8 cellular contexts compared by ENCODE assay signal in the genomic region with DNA sequence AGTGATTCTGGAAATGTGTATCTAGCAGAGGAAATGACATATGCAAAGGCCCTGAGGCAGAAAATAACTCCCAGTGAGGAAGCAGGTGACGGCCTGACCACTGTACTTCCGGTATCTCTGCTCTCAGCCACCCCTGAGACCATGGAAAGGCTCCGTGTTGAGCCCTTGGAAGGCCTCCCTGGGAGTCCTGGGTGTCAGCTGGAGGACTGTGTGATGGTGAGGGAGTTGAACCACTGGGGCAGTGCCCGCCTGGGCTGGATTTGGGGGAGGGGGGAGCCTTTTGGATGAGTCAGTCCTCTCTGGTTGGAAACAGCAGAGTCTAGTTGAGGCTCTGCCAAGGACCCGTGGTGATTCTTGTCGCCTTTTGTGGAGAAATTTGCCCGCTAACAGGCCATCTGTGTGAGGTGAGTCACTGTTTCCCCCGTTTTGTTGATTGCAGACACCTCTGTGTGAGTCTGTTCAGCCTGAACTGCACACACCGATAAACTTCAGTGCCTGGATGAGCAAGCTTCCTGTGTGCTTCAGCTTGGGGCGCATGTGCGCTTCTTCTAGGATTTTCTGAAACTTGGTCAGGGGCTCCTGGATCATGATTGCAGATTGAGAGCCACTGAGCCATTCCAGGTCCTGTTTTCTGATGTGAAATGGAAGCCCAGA.
DNase-seq lines count a peak whose midpoint lies in the region; ATAC-seq, FAIRE-seq and TF ChIP-seq lines count a peak whose summit lies in the region.

No MANE protein-coding gene starts in this region.

- peak overlapping the region; percentile 100 for H3K27ac Mint-ChIP-seq in activated CD4-positive, alpha-beta memory T cell treated with anti-CD3 and anti-CD28 coated beads, Interleukin-2, amount 10 ng/mL, durations not matched to agents 7 days and 5 days

- DNase-seq in NCI-H2171 (lab: John Stamatoyannopoulos, UW) (peak; percentile 10), endothelial cell of umbilical vein (ENCODE audit: low read depth, low spot score) (peak; percentile 99), omental fat pad (ENCODE audit: low spot score) (peak; percentile 56), transverse colon (peak; percentile 72), NCI-H146 treated with DMSO at 0.1 percent for 48 hours (lab: John Stamatoyannopoulos, UW; ENCODE audit: unreplicated experiment) (no peak)
- peak; percentile 92 for DNase-seq in activated CD4-positive, alpha-beta memory T cell treated with anti-CD3 and anti-CD28 coated beads, Interleukin-2, amount 10 ng/mL, durations not matched to agents 7 days and 5 days

- TF ChIP-seq EP300 in transverse colon (IDR thresholded peaks at IDR 0.05; ENCODE audit: low read depth) = no peak

- H3K9me3 ChIP-seq in endothelial cell of umbilical vein (replicated peaks; ENCODE audit: control insufficient read depth, insufficient read depth, low read length) (no peaks in the 10 kb centered on the region), transverse colon (no peaks in the 10 kb centered on the region)

- H3K79me2 ChIP-seq in endothelial cell of umbilical vein (ENCODE audit: control insufficient read depth, insufficient read depth, low read length) = peaks cover 3% of the 10 kb centered on the region

- CTCF ChIA-PET in activated CD4-positive, alpha-beta memory T cell treated with anti-CD3 and anti-CD28 coated beads, Interleukin-2, amount 10 ng/mL, durations not matched to agents 7 days and 5 days (lab: Charles Lee) = interaction anchor here (0.9 to 3.7 kb wide), 12 partner anchors 8 to 215 kb away, joined by 3 to 42 read pairs (median 4); a partner anchor contains a TSS
- CTCF ChIA-PET in endothelial cell of umbilical vein (lab: Charles Lee) = interaction anchor here (0.9 to 2.4 kb wide), 11 partner anchors 10 to 107 kb away, joined by 3 to 9 read pairs (median 4); a partner anchor contains a TSS

- POLR2A ChIA-PET in activated CD4-positive, alpha-beta memory T cell treated with anti-CD3 and anti-CD28 coated beads, Interleukin-2, amount 10 ng/mL, durations not matched to agents 7 days and 5 days (lab: Charles Lee) = interaction anchor here (0.6 to 6.9 kb wide), 20 partner anchors 9 to 551 kb away, joined by 3 to 100 read pairs (median 4); a partner anchor contains a TSS
- POLR2A ChIA-PET in endothelial cell of umbilical vein (lab: Charles Lee) = interaction anchor here (0.7 to 1.4 kb wide), 2 partner anchors 97 to 104 kb away, joined by 3 to 5 read pairs; no protein-coding TSS in a partner anchor

- no peak overlapping the region for H2AFZ ChIP-seq in endothelial cell of umbilical vein (ENCODE audit: low read depth, low read length)

- ATAC-seq in GM18499 (IDR thresholded peaks at IDR 0.05; ENCODE audit: insufficient read depth, unreplicated experiment) (peak; percentile 43), HG02678 (IDR thresholded peaks at IDR 0.05; ENCODE audit: unreplicated experiment) (peak; percentile 55), omental fat pad (ENCODE audit: low FRiP score) (peak; percentile 80)

- no TSS peak for BruUV-seq in endothelial cell of umbilical vein (replicated peaks; lab: Mats Ljungman, UMichigan)

- 43% methylated on average over 10 of the region's 11 CpGs; no CpG with 5 or more reads in 1 of the 2 donors for WGBS in transverse colon (ENCODE audit: low coverage in 1 of 2), 2 donors

- peaks cover 3% of the 10 kb centered on the region for H3K36me3 Mint-ChIP-seq in activated CD4-positive, alpha-beta memory T cell treated with anti-CD3 and anti-CD28 coated beads, Interleukin-2, amount 10 ng/mL, durations not matched to agents 7 days and 5 days (ENCODE audit: low read depth)

- H3K4me2 ChIP-seq in endothelial cell of umbilical vein (ENCODE audit: insufficient read depth, low read length) = peak overlapping the region; percentile 56

- H3K4me3 Mint-ChIP-seq in activated CD4-positive, alpha-beta memory T cell treated with anti-CD3 and anti-CD28 coated beads, Interleukin-2, amount 10 ng/mL, durations not matched to agents 7 days and 5 days = peak overlapping the region; percentile 83

- peak; percentile 29 for TF ChIP-seq POLR2A in endothelial cell of umbilical vein (IDR thresholded peaks at IDR 0.05; ENCODE audit: low read depth, low read length)
- no peak for TF ChIP-seq POLR2A in transverse colon (IDR thresholded peaks at IDR 0.05)

- H3K9me3 Mint-ChIP-seq in activated CD4-positive, alpha-beta memory T cell treated with anti-CD3 and anti-CD28 coated beads, Interleukin-2, amount 10 ng/mL, durations not matched to agents 7 days and 5 days = no peaks in the 10 kb centered on the region

- H3K27ac ChIP-seq in endothelial cell of umbilical vein (ENCODE audit: insufficient read depth, low read depth, low read length) = peak overlapping the region; percentile 93
- peak overlapping the region; percentile 66 to 90 (median 82) for H3K27ac ChIP-seq in transverse colon

- H3K4me1 Mint-ChIP-seq in activated CD4-positive, alpha-beta memory T cell treated with anti-CD3 and anti-CD28 coated beads, Interleukin-2, amount 10 ng/mL, durations not matched to agents 7 days and 5 days = peaks cover 81% of the 10 kb centered on the region

- dilution Hi-C loops in endothelial cell of umbilical vein (cut with MboI; ENCODE audit: extremely low pct_ligation_motif_present, low sequenced_read_pairs) = no loop called here

- FAIRE-seq in endothelial cell of umbilical vein (lab: Jason Lieb, UNC) = peak; percentile 100

- H3K4me3 ChIP-seq in endothelial cell of umbilical vein (replicated peaks in 1 of 3; ENCODE audit: insufficient read depth in 1 of 3, low read depth in 1 of 3, low read length in 3 of 3) (no peak overlapping the region), transverse colon (peak overlapping the region in 1 of 4 donors; percentile 21)

- H3K27me3 Mint-ChIP-seq in activated CD4-positive, alpha-beta memory T cell treated with anti-CD3 and anti-CD28 coated beads, Interleukin-2, amount 10 ng/mL, durations not matched to agents 7 days and 5 days = peaks cover 14% of the 10 kb centered on the region

- TF ChIP-seq CTCF in endothelial cell of umbilical vein (IDR thresholded peaks at IDR 0.05; ENCODE audit: extremely low read depth in 1 of 2, insufficient read depth in 1 of 2, low read depth in 1 of 2, low read length in 2 of 2) (no peak), omental fat pad (IDR thresholded peaks at IDR 0.05) (no peak), transverse colon (IDR thresholded peaks at IDR 0.05) (no peak)

- in situ Hi-C loops in transverse colon (cut with MboI; ENCODE audit: low pct_ligation_motif_present in 1 of 4, low pct_unique_long_range_greater_than_20kb in 1 of 4, low sequenced_read_pairs in 3 of 4) = no loop called here

- peak overlapping the region; percentile 71 for H3K9ac ChIP-seq in endothelial cell of umbilical vein (replicated peaks; ENCODE audit: extremely low read depth, insufficient read depth, low read length)

- H3K4me1 ChIP-seq in endothelial cell of umbilical vein (ENCODE audit: control insufficient read depth, extremely low read depth, insufficient read depth, low read length) = peaks cover 49% of the 10 kb centered on the region
- peaks cover 11 to 43% (median 22%) of the 10 kb centered on the region in 4 donors for H3K4me1 ChIP-seq in transverse colon

- H3K36me3 ChIP-seq in endothelial cell of umbilical vein (ENCODE audit: control insufficient read depth in 2 of 2, extremely low read depth in 1 of 2, insufficient read depth in 2 of 2, low read length in 2 of 2) (no peaks in the 10 kb centered on the region), transverse colon (no peaks in the 10 kb centered on the region)

- intact Hi-C loops in endothelial cell of umbilical vein (cut with micrococcal nuclease) (loop anchor here (1.0 kb wide), 8 partner anchors 9 to 104 kb away; no protein-coding TSS in a partner anchor), transverse colon (cut with DNase I; ENCODE audit: low total_unique reads) (no loop called here)

- H3K27me3 ChIP-seq in endothelial cell of umbilical vein (ENCODE audit: control insufficient read depth in 2 of 2, insufficient read depth in 2 of 2, low read length in 2 of 2) = no peaks in the 10 kb centered on the region
- no peaks in the 10 kb centered on the region for H3K27me3 ChIP-seq in transverse colon

- H4K20me1 ChIP-seq in endothelial cell of umbilical vein (replicated peaks; ENCODE audit: control insufficient read depth, extremely low read depth, insufficient read depth, low read length) = no peaks in the 10 kb centered on the region

- no peaks in the 10 kb centered on the region for H3K9me1 ChIP-seq in endothelial cell of umbilical vein (replicated peaks; ENCODE audit: control insufficient read depth, extremely low read depth, insufficient read depth, low read length)

TF ChIP-seq in endothelial cell of umbilical vein, 7 proteins besides CTCF, POLR2A, EP300 and RAD21:
- TF ChIP-seq POLR2AphosphoS5 (IDR thresholded peaks at IDR 0.05; ENCODE audit: insufficient read depth, low read depth, low read length) (peak; percentile 91), MYC (IDR thresholded peaks at IDR 0.05; ENCODE audit: low read depth, low read length) (peak; percentile 39), GATA2 (IDR thresholded peaks at IDR 0.05; ENCODE audit: insufficient read depth, insufficient read length, low read depth, low read length) (peak; percentile 90), FOS (IDR thresholded peaks at IDR 0.05; ENCODE audit: borderline replicate concordance, insufficient read depth, low read length) (peak; percentile 100), EZH2 (IDR thresholded peaks at IDR 0.05; ENCODE audit: borderline replicate concordance, low read depth, low read length, severe bottlenecking) (no peak), JUN (IDR thresholded peaks at IDR 0.05; ENCODE audit: borderline replicate concordance, insufficient read depth, insufficient read length, low read depth) (peak; percentile 99)
- TF ChIP-seq, protein P1, sequence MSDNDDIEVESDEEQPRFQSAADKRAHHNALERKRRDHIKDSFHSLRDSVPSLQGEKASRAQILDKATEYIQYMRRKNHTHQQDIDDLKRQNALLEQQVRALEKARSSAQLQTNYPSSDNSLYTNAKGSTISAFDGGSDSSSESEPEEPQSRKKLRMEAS (IDR thresholded peaks at IDR 0.05; ENCODE audit: insufficient read depth, insufficient read length) = peak; percentile 16
